Comparison of ENCODE assay signal across 1 cellular context in genomic region chr14:73717998-73718741, GRCh38.
TF ChIP-seq lines count a peak whose summit lies in the region.

No MANE protein-coding gene starts in this region.

TF ChIP-seq in HEK293, 187 proteins besides CTCF, POLR2A, EP300 and RAD21 (continued from another document):
- no peak for TF ChIP-seq ZNF121 (tag by site-specific recombination; IDR thresholded peaks at IDR 0.05)
- no peak for TF ChIP-seq AEBP2 (tag by site-specific recombination; IDR thresholded peaks at IDR 0.05; ENCODE audit: borderline replicate concordance)
TF ChIP-seq in HEK293: peak in this region for 0.
